Comparison of ENCODE assay signal across 18 cellular contexts in genomic region chr9:19192213-19193028, GRCh38.
"Had no signal": no experiment of that assay in that cellular context is flagged by ENCODE, and none has a peak within 500 bp of the region (broad histone marks: within the 10 kb centered on the region; RNA-seq: fewer than 3 reads in every experiment).

No MANE protein-coding gene starts in this region.

- H3K27ac ChIP-seq: epithelial cell of prostate, gastrocnemius medialis, neural progenitor cell, pancreas, thyroid gland, WERI-Rb-1 had no signal

- H2AFZ ChIP-seq: neural progenitor cell had no signal

- DNase-seq: activated CD4-positive, alpha-beta memory T cell treated with anti-CD3 and anti-CD28 coated beads, Interleukin-2, amount 10 ng/mL, durations not matched to agents 7 days and 5 days; activated CD4-positive, alpha-beta T cell treated with anti-CD3 and anti-CD28 coated beads for 36 hours; activated CD8-positive, alpha-beta memory T cell treated with anti-CD3 and anti-CD28 coated beads, Interleukin-2, amount 50 U/mL, for 4 hours; activated naive CD4-positive, alpha-beta T cell treated with Interleukin-2 at 50 U/mL for 16 hours; activated naive CD8-positive, alpha-beta T cell treated with anti-CD3 and anti-CD28 coated beads, Interleukin-2, amount 50 U/mL, for 24 hours; effector CD8-positive, alpha-beta T cell; gastrocnemius medialis; kidney; mammary epithelial cell; pancreas; retina; stimulated activated CD4-positive, alpha-beta T cell treated with anti-CD3 and anti-CD28 coated beads, Interleukin-4, amount 100 ng/mL, for 4 hours; thyroid gland; WERI-Rb-1 had no signal

- H3K4me2 ChIP-seq: neural progenitor cell had no signal

- H3K36me3 ChIP-seq: gastrocnemius medialis, neural progenitor cell, pancreas, thyroid gland, WERI-Rb-1 had no signal

- FAIRE-seq: astrocyte, colon, kidney, pancreas had no signal

- H3K4me1 ChIP-seq: gastrocnemius medialis, neural progenitor cell, thyroid gland had no signal

- H3K4me3 ChIP-seq: gastrocnemius medialis, neural progenitor cell, pancreas, thyroid gland had no signal

- H3K27me3 ChIP-seq: gastrocnemius medialis, neural progenitor cell, pancreas, thyroid gland had no signal

- ATAC-seq: activated CD4-positive, alpha-beta T cell treated with anti-CD3 and anti-CD28 coated beads for 36 hours; activated naive CD8-positive, alpha-beta T cell treated with anti-CD3 and anti-CD28 coated beads, Interleukin-2, amount 50 U/mL, for 24 hours; gastrocnemius medialis; pancreas had no signal

- H3K9me3 ChIP-seq: gastrocnemius medialis, pancreas, thyroid gland had no signal

- H3K9ac ChIP-seq: neural progenitor cell had no signal
